1 cellular context compared by ENCODE assay signal in the genomic region with DNA sequence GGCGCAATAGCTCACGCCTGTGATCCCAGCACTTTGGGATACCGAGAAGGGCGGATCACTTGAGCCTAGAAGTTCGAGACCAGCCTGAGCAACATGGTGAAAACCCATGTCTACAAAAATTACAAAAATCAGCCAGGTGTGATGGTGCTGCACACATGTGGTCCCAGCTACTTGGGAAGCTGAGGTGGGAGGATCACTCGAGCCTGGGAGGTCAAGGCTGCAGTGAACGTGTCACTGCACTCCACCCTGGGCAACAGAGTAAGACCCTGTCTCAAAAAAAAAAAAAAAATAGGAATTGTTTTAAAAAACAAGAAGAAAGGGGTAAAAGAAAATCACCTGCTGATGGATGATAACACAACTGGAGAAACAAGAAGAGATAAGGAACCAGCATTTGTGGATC.
TF ChIP-seq lines count a peak whose summit lies in the region.

No MANE protein-coding gene starts in this region.

TF ChIP-seq in GM23338, 12 proteins besides CTCF, POLR2A, EP300 and RAD21 (continued from another document):
- TF ChIP-seq, protein P1, sequence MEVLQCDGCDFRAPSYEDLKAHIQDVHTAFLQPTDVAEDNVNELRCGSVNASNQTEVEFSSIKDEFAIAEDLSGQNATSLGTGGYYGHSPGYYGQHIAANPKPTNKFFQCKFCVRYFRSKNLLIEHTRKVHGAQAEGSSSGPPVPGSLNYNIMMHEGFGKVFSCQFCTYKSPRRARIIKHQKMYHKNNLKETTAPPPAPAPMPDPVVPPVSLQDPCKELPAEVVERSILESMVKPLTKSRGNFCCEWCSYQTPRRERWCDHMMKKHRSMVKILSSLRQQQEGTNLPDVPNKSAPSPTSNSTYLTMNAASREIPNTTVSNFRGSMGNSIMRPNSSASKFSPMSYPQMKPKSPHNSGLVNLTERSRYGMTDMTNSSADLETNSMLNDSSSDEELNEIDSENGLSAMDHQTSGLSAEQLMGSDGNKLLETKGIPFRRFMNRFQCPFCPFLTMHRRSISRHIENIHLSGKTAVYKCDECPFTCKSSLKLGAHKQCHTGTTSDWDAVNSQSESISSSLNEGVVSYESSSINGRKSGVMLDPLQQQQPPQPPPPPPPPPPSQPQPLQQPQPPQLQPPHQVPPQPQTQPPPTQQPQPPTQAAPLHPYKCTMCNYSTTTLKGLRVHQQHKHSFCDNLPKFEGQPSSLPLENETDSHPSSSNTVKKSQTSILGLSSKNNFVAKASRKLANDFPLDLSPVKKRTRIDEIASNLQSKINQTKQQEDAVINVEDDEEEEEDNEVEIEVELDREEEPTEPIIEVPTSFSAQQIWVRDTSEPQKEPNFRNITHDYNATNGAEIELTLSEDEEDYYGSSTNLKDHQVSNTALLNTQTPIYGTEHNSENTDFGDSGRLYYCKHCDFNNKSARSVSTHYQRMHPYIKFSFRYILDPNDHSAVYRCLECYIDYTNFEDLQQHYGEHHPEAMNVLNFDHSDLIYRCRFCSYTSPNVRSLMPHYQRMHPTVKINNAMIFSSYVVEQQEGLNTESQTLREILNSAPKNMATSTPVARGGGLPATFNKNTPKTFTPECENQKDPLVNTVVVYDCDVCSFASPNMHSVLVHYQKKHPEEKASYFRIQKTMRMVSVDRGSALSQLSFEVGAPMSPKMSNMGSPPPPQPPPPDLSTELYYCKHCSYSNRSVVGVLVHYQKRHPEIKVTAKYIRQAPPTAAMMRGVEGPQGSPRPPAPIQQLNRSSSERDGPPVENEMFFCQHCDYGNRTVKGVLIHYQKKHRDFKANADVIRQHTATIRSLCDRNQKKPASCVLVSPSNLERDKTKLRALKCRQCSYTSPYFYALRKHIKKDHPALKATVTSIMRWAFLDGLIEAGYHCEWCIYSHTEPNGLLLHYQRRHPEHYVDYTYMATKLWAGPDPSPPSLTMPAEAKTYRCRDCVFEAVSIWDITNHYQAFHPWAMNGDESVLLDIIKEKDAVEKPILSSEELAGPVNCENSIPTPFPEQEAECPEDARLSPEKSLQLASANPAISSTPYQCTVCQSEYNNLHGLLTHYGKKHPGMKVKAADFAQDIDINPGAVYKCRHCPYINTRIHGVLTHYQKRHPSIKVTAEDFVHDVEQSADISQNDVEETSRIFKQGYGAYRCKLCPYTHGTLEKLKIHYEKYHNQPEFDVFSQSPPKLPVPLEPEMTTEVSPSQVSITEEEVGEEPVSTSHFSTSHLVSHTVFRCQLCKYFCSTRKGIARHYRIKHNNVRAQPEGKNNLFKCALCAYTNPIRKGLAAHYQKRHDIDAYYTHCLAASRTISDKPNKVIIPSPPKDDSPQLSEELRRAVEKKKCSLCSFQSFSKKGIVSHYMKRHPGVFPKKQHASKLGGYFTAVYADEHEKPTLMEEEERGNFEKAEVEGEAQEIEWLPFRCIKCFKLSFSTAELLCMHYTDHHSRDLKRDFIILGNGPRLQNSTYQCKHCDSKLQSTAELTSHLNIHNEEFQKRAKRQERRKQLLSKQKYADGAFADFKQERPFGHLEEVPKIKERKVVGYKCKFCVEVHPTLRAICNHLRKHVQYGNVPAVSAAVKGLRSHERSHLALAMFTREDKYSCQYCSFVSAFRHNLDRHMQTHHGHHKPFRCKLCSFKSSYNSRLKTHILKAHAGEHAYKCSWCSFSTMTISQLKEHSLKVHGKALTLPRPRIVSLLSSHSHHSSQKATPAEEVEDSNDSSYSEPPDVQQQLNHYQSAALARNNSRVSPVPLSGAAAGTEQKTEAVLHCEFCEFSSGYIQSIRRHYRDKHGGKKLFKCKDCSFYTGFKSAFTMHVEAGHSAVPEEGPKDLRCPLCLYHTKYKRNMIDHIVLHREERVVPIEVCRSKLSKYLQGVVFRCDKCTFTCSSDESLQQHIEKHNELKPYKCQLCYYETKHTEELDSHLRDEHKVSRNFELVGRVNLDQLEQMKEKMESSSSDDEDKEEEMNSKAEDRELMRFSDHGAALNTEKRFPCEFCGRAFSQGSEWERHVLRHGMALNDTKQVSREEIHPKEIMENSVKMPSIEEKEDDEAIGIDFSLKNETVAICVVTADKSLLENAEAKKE (CRISPR knock-in tag; IDR thresholded peaks at IDR 0.05): no peak
- no peak for TF ChIP-seq EZH2phosphoT487 (IDR thresholded peaks at IDR 0.05; ENCODE audit: unreplicated experiment)
TF ChIP-seq in GM23338: peak in this region for 0.
